ENCODE assay signal across 9 cellular contexts in the genomic region with DNA sequence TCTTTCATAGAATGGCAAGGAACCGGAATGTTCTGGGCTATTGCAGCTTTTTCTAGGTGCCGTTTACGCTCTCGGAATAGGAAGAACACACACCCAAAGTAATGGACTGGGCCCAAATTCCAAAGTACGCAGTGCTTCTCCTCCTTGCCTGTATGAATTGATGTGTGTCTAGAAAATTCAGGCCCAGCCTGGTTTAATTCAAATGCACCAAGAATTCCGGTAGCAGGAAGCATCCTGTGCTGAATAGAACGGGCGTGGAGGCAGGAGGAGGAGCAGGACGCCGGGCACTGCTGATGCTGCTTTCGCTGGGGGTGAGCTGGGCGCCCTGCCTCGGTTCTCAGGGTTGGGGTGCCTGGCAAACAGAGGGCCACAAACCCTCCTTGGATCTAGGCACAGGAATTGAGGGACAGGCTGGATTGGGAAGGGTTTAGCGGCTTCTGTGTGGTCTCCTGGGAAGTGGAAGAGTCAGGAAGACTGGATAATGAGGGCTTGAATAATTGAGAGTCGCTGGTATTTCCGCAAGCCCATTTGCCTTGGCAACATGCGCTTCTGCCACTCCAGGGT. TPM values are rescaled to one million over a fixed set of nuclear protein-coding genes. Genes with fewer than 3 reads are reported as not detected.
DNase-seq lines count a peak whose midpoint lies in the region; ATAC-seq and TF ChIP-seq lines count a peak whose summit lies in the region.
"Had no signal": no experiment of that assay in that cellular context is flagged by ENCODE, and none has a peak within 500 bp of the region (broad histone marks: within the 10 kb centered on the region; RNA-seq: fewer than 3 reads in every experiment).

No MANE protein-coding gene starts in this region.

- WGBS in thyroid gland, 2 donors = 80 to 84% methylated on average over 17 of the region's 17 CpGs

- H3K27ac Mint-ChIP-seq in activated naive CD4-positive, alpha-beta T cell treated with anti-CD3 and anti-CD28 coated beads for 36 hours = peak overlapping the region; percentile 86
- H3K27ac Mint-ChIP-seq in activated T-helper 2 cell treated with anti-CD3 and anti-CD28 coated beads, Interferon-gamma antibody, Interleukin-2, Interleukin-4, amounts not matched to agents 10 μg/mL and 5 μg/mL and 100 μg/mL, durations not matched to agents 14 hours and 24 hours and 36 hours = peak overlapping the region; percentile 98
- no peak overlapping the region for H3K27ac Mint-ChIP-seq in mesothelial cell of epicardium

- no peaks in the 10 kb centered on the region for H3K9me3 Mint-ChIP-seq in activated naive CD4-positive, alpha-beta T cell treated with anti-CD3 and anti-CD28 coated beads for 36 hours
- no peaks in the 10 kb centered on the region for H3K9me3 Mint-ChIP-seq in activated T-helper 2 cell treated with anti-CD3 and anti-CD28 coated beads, Interferon-gamma antibody, Interleukin-2, Interleukin-4, amounts not matched to agents 10 μg/mL and 5 μg/mL and 100 μg/mL, durations not matched to agents 14 hours and 24 hours and 36 hours
- H3K9me3 Mint-ChIP-seq in mesothelial cell of epicardium = no peaks in the 10 kb centered on the region

- no peaks in the 10 kb centered on the region for H3K36me3 Mint-ChIP-seq in activated naive CD4-positive, alpha-beta T cell treated with anti-CD3 and anti-CD28 coated beads for 36 hours (ENCODE audit: low read depth)
- H3K36me3 Mint-ChIP-seq in activated T-helper 2 cell treated with anti-CD3 and anti-CD28 coated beads, Interferon-gamma antibody, Interleukin-2, Interleukin-4, amounts not matched to agents 10 μg/mL and 5 μg/mL and 100 μg/mL, durations not matched to agents 14 hours and 24 hours and 36 hours (ENCODE audit: low read depth) = peaks cover 26% of the 10 kb centered on the region
- no peaks in the 10 kb centered on the region for H3K36me3 Mint-ChIP-seq in mesothelial cell of epicardium

- no peaks in the 10 kb centered on the region for H3K36me3 ChIP-seq in thyroid gland

- peaks cover 32% of the 10 kb centered on the region for H3K4me1 Mint-ChIP-seq in activated naive CD4-positive, alpha-beta T cell treated with anti-CD3 and anti-CD28 coated beads for 36 hours (ENCODE audit: low read depth)
- peaks cover 47% of the 10 kb centered on the region for H3K4me1 Mint-ChIP-seq in activated T-helper 2 cell treated with anti-CD3 and anti-CD28 coated beads, Interferon-gamma antibody, Interleukin-2, Interleukin-4, amounts not matched to agents 10 μg/mL and 5 μg/mL and 100 μg/mL, durations not matched to agents 14 hours and 24 hours and 36 hours (ENCODE audit: low read depth)
- H3K4me1 Mint-ChIP-seq in mesothelial cell of epicardium = peaks cover 16% of the 10 kb centered on the region

- TF ChIP-seq POLR2A in thyroid gland (IDR thresholded peaks at IDR 0.05) = no peak

- H3K4me3 ChIP-seq in thyroid gland (replicated peaks in 1 of 3) = peak overlapping the region in 1 of 3 donors; percentile 1

- no peak for ATAC-seq in GM21529 (IDR thresholded peaks at IDR 0.05; ENCODE audit: unreplicated experiment)

- no peaks in the 10 kb centered on the region for H3K9me3 ChIP-seq in thyroid gland

- peak overlapping the region; percentile 74 to 88 (median 78) for H3K27ac ChIP-seq in thyroid gland
- H3K27ac ChIP-seq: C4-2B had no signal

- DNase-seq in activated naive CD4-positive, alpha-beta T cell treated with anti-CD3 and anti-CD28 coated beads for 36 hours = no peak
- DNase-seq in activated naive CD4-positive, alpha-beta T cell (lab: John Stamatoyannopoulos, UW) = no peak
- no peak for DNase-seq in activated T-helper 2 cell treated with anti-CD3 and anti-CD28 coated beads, Interferon-gamma antibody, Interleukin-2, Interleukin-4, amounts not matched to agents 10 μg/mL and 5 μg/mL and 100 μg/mL, durations not matched to agents 14 hours and 24 hours and 36 hours (ENCODE audit: low spot score)
- DNase-seq in mesothelial cell of epicardium (ENCODE audit: low spot score in 2 of 2, unreplicated experiment in 2 of 2) (no peak), thyroid gland (no peak), amygdala (lab: John Stamatoyannopoulos, UW) (no peak), AG08396 (ENCODE audit: low spot score) (no peak)

- H3K27me3 Mint-ChIP-seq in activated naive CD4-positive, alpha-beta T cell treated with anti-CD3 and anti-CD28 coated beads for 36 hours (ENCODE audit: low read depth) = peaks cover 20% of the 10 kb centered on the region
- H3K27me3 Mint-ChIP-seq in activated T-helper 2 cell treated with anti-CD3 and anti-CD28 coated beads, Interferon-gamma antibody, Interleukin-2, Interleukin-4, amounts not matched to agents 10 μg/mL and 5 μg/mL and 100 μg/mL, durations not matched to agents 14 hours and 24 hours and 36 hours (ENCODE audit: low read depth) = no peaks in the 10 kb centered on the region
- H3K27me3 Mint-ChIP-seq in mesothelial cell of epicardium (ENCODE audit: low read depth) = peaks cover 6% of the 10 kb centered on the region

- CTCF ChIA-PET in activated naive CD4-positive, alpha-beta T cell treated with anti-CD3 and anti-CD28 coated beads for 36 hours (lab: Charles Lee) = interaction anchor here (2.7 kb wide), 1 partner anchor 33 kb away, joined by 12 read pairs; no protein-coding TSS in a partner anchor

- intact Hi-C loops in activated naive CD4-positive, alpha-beta T cell treated with anti-CD3 and anti-CD28 coated beads for 36 hours (cut with micrococcal nuclease) = loop anchor here (5.0 kb wide), 1 partner anchor 156 kb away; a partner anchor contains a TSS
- intact Hi-C loops in activated T-helper 2 cell treated with anti-CD3 and anti-CD28 coated beads, Interferon-gamma antibody, Interleukin-2, Interleukin-4, amounts not matched to agents 10 μg/mL and 5 μg/mL and 100 μg/mL, durations not matched to agents 14 hours and 24 hours and 36 hours (cut with micrococcal nuclease) = loop anchor here (10.0 kb wide), 3 partner anchors 59 to 159 kb away; a partner anchor contains a TSS
- intact Hi-C loops in thyroid gland (cut with DNase I) = no loop called here

- peak overlapping the region; percentile 67 for H3K4me3 Mint-ChIP-seq in activated naive CD4-positive, alpha-beta T cell treated with anti-CD3 and anti-CD28 coated beads for 36 hours
- H3K4me3 Mint-ChIP-seq in activated T-helper 2 cell treated with anti-CD3 and anti-CD28 coated beads, Interferon-gamma antibody, Interleukin-2, Interleukin-4, amounts not matched to agents 10 μg/mL and 5 μg/mL and 100 μg/mL, durations not matched to agents 14 hours and 24 hours and 36 hours (ENCODE audit: low read depth) = peak overlapping the region; percentile 89
- H3K4me3 Mint-ChIP-seq in mesothelial cell of epicardium = peak overlapping the region; percentile 9

- TF ChIP-seq CTCF in mesothelial cell of epicardium (IDR thresholded peaks at IDR 0.05; ENCODE audit: unreplicated experiment) = no peak
- TF ChIP-seq CTCF in thyroid gland (IDR thresholded peaks at IDR 0.05) = no peak

- no peaks in the 10 kb centered on the region for H3K27me3 ChIP-seq in thyroid gland

- H3K4me1 ChIP-seq in thyroid gland = peaks cover 4 to 24% of the 10 kb centered on the region in 2 donors

RNA-seq across cellular contexts. Expression of a gene that starts 2.0 kb away (rescaled TPM):
- total RNA-seq in activated naive CD4-positive, alpha-beta T cell treated with anti-CD3 and anti-CD28 coated beads for 36 hours = 10 to 100 TPM; 37.2 to 37.6 TPM
- total RNA-seq in activated T-helper 2 cell treated with anti-CD3 and anti-CD28 coated beads, Interferon-gamma antibody, Interleukin-2, Interleukin-4, amounts not matched to agents 10 μg/mL and 5 μg/mL and 100 μg/mL, durations not matched to agents 14 hours and 24 hours and 36 hours = 122 and 123 TPM in 2 replicates
- 21.7 to 23.3 TPM (median 22.1 TPM) in 3 replicates for total RNA-seq in mesothelial cell of epicardium
- total RNA-seq in thyroid gland = 10 to 100 TPM in 2 of 4 donors, 1 to 10 TPM in 2; 6.7 to 34.9 (median 11.0) TPM

Comparison
In these comparisons a context has a peak if more than half of its experiments do, and no peak if none do; other contexts are left out.
1. H3K4me3 Mint-ChIP-seq: peak in every context shown above with its lines; median percentile 89 in activated T-helper 2 cell treated with anti-CD3 and anti-CD28 coated beads, Interferon-gamma antibody, Interleukin-2, Interleukin-4, amounts not matched to agents 10 μg/mL and 5 μg/mL and 100 μg/mL, durations not matched to agents 14 hours and 24 hours and 36 hours; 67 in activated naive CD4-positive, alpha-beta T cell treated with anti-CD3 and anti-CD28 coated beads for 36 hours; 9 in mesothelial cell of epicardium.